12 cellular contexts compared by ENCODE assay signal in the genomic region with DNA sequence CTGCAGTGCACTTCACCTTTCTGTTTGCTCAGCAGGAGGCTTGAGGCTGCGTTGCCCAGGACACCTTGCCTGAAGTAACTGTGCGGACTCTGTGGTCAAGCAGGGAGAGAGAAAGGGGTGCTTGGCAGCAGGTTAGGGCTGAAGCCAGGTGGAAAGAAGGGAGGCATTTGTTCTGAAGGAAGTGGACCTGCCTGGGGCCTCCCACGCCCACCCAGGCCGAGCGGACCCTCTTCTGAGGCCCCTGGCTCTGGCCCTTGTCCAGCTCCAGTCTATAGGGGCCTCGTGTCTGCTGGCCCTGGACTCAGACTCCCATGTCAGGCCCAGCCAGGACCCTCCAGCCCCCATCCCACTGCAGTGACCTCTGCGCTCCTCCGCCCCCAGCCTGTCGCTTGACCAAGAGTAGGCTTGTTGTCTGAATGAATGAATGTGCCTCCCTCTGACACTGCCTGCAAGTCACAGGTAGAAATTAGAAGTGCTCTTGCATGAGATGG. TPM values are rescaled to one million over a fixed set of nuclear protein-coding genes. Genes with fewer than 3 reads are reported as not detected.
DNase-seq lines count a peak whose midpoint lies in the region; ATAC-seq and TF ChIP-seq lines count a peak whose summit lies in the region.
"Had no signal": no experiment of that assay in that cellular context is flagged by ENCODE, and none has a peak within 500 bp of the region (broad histone marks: within the 10 kb centered on the region; RNA-seq: fewer than 3 reads in every experiment).

No MANE protein-coding gene starts in this region.

- no peak overlapping the region for H3K27ac Mint-ChIP-seq in stimulated activated naive CD8-positive, alpha-beta T cell treated with anti-CD3 and anti-CD28 coated beads, Interleukin-15, amount 100 ng/mL, for 72 hours
- H3K27ac Mint-ChIP-seq in central memory CD8-positive, alpha-beta T cell (ENCODE audit: low read depth): no peak overlapping the region
- H3K27ac Mint-ChIP-seq: stimulated activated naive B cell treated with anti-CD40 and anti-IgM and Interleukin-4, amounts not matched to agents 10 μg/mL and 1 μg/mL and 100 μg/mL, for 72 hours; T-helper 2 cell treated with Interferon-gamma antibody and Interleukin-4, amounts not matched to agents 5 μg/mL and 100 μg/mL, for 36 hours had no signal

- H3K4me2 ChIP-seq in osteoblast (ENCODE audit: insufficient read depth, low read length): peak overlapping the region; percentile 68

- no peak overlapping the region for H3K27ac ChIP-seq in osteoblast (ENCODE audit: low read depth, low read length)

- no peak overlapping the region for H2AFZ ChIP-seq in osteoblast (ENCODE audit: low read length)

- no peak overlapping the region for H3K4me3 Mint-ChIP-seq in stimulated activated naive CD8-positive, alpha-beta T cell treated with anti-CD3 and anti-CD28 coated beads, Interleukin-15, amount 100 ng/mL, for 72 hours
- peak overlapping the region; percentile 17 for H3K4me3 Mint-ChIP-seq in central memory CD8-positive, alpha-beta T cell
- H3K4me3 Mint-ChIP-seq: T-helper 2 cell treated with Interferon-gamma antibody and Interleukin-4, amounts not matched to agents 5 μg/mL and 100 μg/mL, for 36 hours had no signal

- peaks cover 10% of the 10 kb centered on the region for H3K4me1 ChIP-seq in osteoblast (ENCODE audit: insufficient read depth, low read length)

- H3K27me3 Mint-ChIP-seq in stimulated activated naive CD8-positive, alpha-beta T cell treated with anti-CD3 and anti-CD28 coated beads, Interleukin-15, amount 100 ng/mL, for 72 hours: peaks cover 9% of the 10 kb centered on the region
- H3K27me3 Mint-ChIP-seq in central memory CD8-positive, alpha-beta T cell: peaks cover 32% of the 10 kb centered on the region

- H3K9me3 ChIP-seq in osteoblast (ENCODE audit: low read depth, low read length): peaks cover 9% of the 10 kb centered on the region

- ATAC-seq in stimulated activated naive CD8-positive, alpha-beta T cell treated with anti-CD3 and anti-CD28 coated beads, Interleukin-15, Interleukin-2, amounts not matched to agents 100 U/mL and 50 U/mL, for 24 hours: no peak
- ATAC-seq in stimulated activated naive CD8-positive, alpha-beta T cell treated with anti-CD3 and anti-CD28 coated beads, Interleukin-15, amount 100 ng/mL, for 72 hours: no peak
- no peak for ATAC-seq in central memory CD8-positive, alpha-beta T cell (replicated peaks; ENCODE audit: extremely low read depth, poor library complexity, severe bottlenecking)
- ATAC-seq: stimulated activated naive B cell treated with anti-CD40 and anti-IgM and Interleukin-4, amounts not matched to agents 10 μg/mL and 1 μg/mL and 100 μg/mL, for 72 hours had no signal

- peaks cover 13 to 29% of the 10 kb centered on the region in 2 donors for H3K9me3 Mint-ChIP-seq in stimulated activated naive CD8-positive, alpha-beta T cell treated with anti-CD3 and anti-CD28 coated beads, Interleukin-15, amount 100 ng/mL, for 72 hours
- H3K9me3 Mint-ChIP-seq in central memory CD8-positive, alpha-beta T cell: peaks cover 16% of the 10 kb centered on the region

- H3K36me3 ChIP-seq in osteoblast (ENCODE audit: insufficient read depth, low read length): peaks cover 28% of the 10 kb centered on the region

- H3K4me1 Mint-ChIP-seq in stimulated activated naive CD8-positive, alpha-beta T cell treated with anti-CD3 and anti-CD28 coated beads, Interleukin-15, amount 100 ng/mL, for 72 hours: peaks cover 37% of the 10 kb centered on the region
- no peaks in the 10 kb centered on the region for H3K4me1 Mint-ChIP-seq in central memory CD8-positive, alpha-beta T cell

- H3K79me2 ChIP-seq in osteoblast (ENCODE audit: insufficient read depth, low read length): peaks cover 20% of the 10 kb centered on the region

- H3K36me3 Mint-ChIP-seq in central memory CD8-positive, alpha-beta T cell (ENCODE audit: insufficient read depth): peaks cover 1% of the 10 kb centered on the region

- peaks cover 39% of the 10 kb centered on the region for H4K20me1 ChIP-seq in osteoblast (ENCODE audit: insufficient read depth, low read length)

- no peak for TF ChIP-seq CTCF in osteoblast (IDR thresholded peaks at IDR 0.05; ENCODE audit: extremely low read depth, low read depth, low read length)

- no peaks in the 10 kb centered on the region for H3K27me3 ChIP-seq in osteoblast (ENCODE audit: insufficient read depth, low read length)

- peak; percentile 2 for DNase-seq in stimulated activated naive CD8-positive, alpha-beta T cell treated with anti-CD3 and anti-CD28 coated beads, Interleukin-15, Interleukin-2, amounts not matched to agents 100 U/mL and 50 U/mL, for 24 hours
- DNase-seq in stimulated activated naive CD8-positive, alpha-beta T cell treated with anti-CD3 and anti-CD28 coated beads, Interleukin-15, amount 100 ng/mL, for 72 hours: no peak
- DNase-seq in central memory CD8-positive, alpha-beta T cell (ENCODE audit: low spot score in 2 of 2): no peak
- DNase-seq in osteoblast (ENCODE audit: insufficient read length, low spot score, missing footprints): peak; percentile 52
- DNase-seq in H4 (ENCODE audit: low spot score): no peak
- DNase-seq in HuH-7 (ENCODE audit: low spot score): no peak
- no peak for DNase-seq in stimulated activated CD4-positive, alpha-beta T cell treated with anti-CD3 and anti-CD28 coated beads, Interleukin-4, amount 100 ng/mL, for 24 hours
- DNase-seq: effector CD4-positive, alpha-beta T cell; kidney glomerular epithelial cell; occipital lobe; stimulated activated naive B cell treated with anti-CD40 and anti-IgM and Interleukin-4, amounts not matched to agents 10 μg/mL and 1 μg/mL and 100 μg/mL, for 72 hours had no signal

- H3K4me3 ChIP-seq in osteoblast (ENCODE audit: insufficient read depth, low read length): no peak overlapping the region

RNA-seq across cellular contexts. Expression of gene SNED1, which starts 2.5 kb away (rescaled TPM):
- total RNA-seq in osteoblast: 94.8 and 127 TPM in 2 replicates
- 1.7 and 2.6 TPM in 2 replicates for total RNA-seq in H4 (2014; rRNA removed; shearing (Covaris generic))

Comparison
In these comparisons a context has a peak if more than half of its experiments do, and no peak if none do; other contexts are left out.
1. DNase-seq: peak in stimulated activated naive CD8-positive, alpha-beta T cell treated with anti-CD3 and anti-CD28 coated beads, Interleukin-15, Interleukin-2, amounts not matched to agents 100 U/mL and 50 U/mL, for 24 hours (single experiment) and osteoblast (single experiment); none in stimulated activated naive CD8-positive, alpha-beta T cell treated with anti-CD3 and anti-CD28 coated beads, Interleukin-15, amount 100 ng/mL, for 72 hours (0 of 2), central memory CD8-positive, alpha-beta T cell (0 of 2), H4 (single experiment), HuH-7 (single experiment) and stimulated activated CD4-positive, alpha-beta T cell treated with anti-CD3 and anti-CD28 coated beads, Interleukin-4, amount 100 ng/mL, for 24 hours (single experiment).
2. RNA of gene SNED1, which starts 2.5 kb away (total RNA-seq): 94.8 to 127 TPM in osteoblast; 1.7 to 2.6 TPM in H4; every median in the first group is over 10 times any median in the second.